9 cellular contexts compared by ENCODE assay signal in the genomic region with DNA sequence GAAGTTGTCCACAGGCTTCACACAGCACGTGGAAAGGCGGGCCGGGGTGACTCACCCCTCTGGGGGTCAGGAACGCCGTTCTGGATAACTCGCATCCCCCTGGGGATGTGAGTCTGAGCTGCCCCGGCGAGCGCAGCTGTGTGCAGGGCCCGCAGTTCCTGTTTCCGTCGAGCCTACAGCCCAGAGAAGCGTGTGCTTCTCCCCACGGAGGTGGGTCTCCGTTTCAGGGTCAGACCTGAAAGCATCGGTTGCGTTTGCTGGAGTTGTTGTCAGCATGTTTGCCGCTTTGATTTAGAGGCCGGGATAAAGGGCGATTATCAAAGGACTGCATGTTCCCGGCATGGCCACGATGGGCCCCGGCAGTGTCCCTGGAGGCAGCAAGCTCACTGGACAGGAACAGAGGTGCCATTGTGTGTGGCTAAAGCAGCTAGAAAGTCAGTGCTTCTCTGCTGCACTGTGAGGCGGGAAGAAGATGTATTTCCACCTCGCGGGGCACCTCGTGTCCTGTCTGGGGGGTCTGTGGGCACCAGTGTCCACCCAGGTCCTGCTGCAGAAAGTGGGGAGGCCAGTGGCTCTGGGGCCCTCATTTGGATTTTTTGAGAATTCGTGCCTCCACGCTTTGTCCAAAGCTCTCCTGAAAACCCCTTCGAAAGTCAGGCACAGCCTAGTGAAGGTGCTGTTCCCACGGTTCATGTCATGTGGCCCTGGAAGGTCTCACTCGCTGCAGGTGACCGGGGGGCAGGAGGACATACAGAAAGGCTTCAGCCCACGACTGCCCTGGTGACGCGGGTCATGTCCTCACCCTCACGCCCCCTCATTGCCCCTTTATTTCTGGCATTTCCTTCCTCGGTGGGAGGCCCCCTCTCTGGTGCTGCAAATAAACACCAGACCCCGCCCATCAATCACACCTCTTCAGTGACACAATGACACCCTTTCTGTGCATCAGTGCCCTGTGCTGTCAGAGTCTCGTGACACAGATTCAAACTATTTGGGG. TPM values are rescaled to one million over a fixed set of nuclear protein-coding genes. Genes with fewer than 3 reads are reported as not detected.
DNase-seq lines count a peak whose midpoint lies in the region; ATAC-seq and TF ChIP-seq lines count a peak whose summit lies in the region.
"Had no signal": no experiment of that assay in that cellular context is flagged by ENCODE, and none has a peak within 500 bp of the region (broad histone marks: within the 10 kb centered on the region; RNA-seq: fewer than 3 reads in every experiment).

No MANE protein-coding gene starts in this region.

- H3K9me3 Mint-ChIP-seq in activated B cell treated with CpG ODN at 0.5 μM for 24 hours = no peaks in the 10 kb centered on the region

- H4K20me1 ChIP-seq in hepatocyte (ENCODE audit: insufficient read depth, poor library complexity, severe bottlenecking) = no peaks in the 10 kb centered on the region

- H3K27ac Mint-ChIP-seq in activated B cell treated with CpG ODN at 0.5 μM for 24 hours = peak overlapping the region; percentile 98

- peak; percentile 73 for ATAC-seq in HG03045 (IDR thresholded peaks at IDR 0.05; ENCODE audit: unreplicated experiment)
- ATAC-seq in activated B cell treated with CpG ODN at 0.5 μM for 24 hours (ENCODE audit: low read depth) = peak; percentile 83
- ATAC-seq in foreskin keratinocyte = no peak

- H3K4me3 Mint-ChIP-seq in activated B cell treated with CpG ODN at 0.5 μM for 24 hours = peak overlapping the region; percentile 84

- intact Hi-C loops in activated B cell treated with CpG ODN at 0.5 μM for 24 hours (cut with micrococcal nuclease) = loop anchor here (1.0 to 2.0 kb wide), 6 partner anchors 10 to 210 kb away; a partner anchor contains a TSS

- no peaks in the 10 kb centered on the region for H3K36me3 ChIP-seq in hepatocyte (replicated peaks; ENCODE audit: insufficient read depth, low read depth)
- H3K36me3 ChIP-seq: ovary had no signal

- no peaks in the 10 kb centered on the region for H3K9me2 ChIP-seq in hepatocyte (replicated peaks; ENCODE audit: insufficient read depth)

- no peak overlapping the region for H3K4me3 ChIP-seq in hepatocyte
- H3K4me3 ChIP-seq: ovary had no signal

- H3K36me3 Mint-ChIP-seq in activated B cell treated with CpG ODN at 0.5 μM for 24 hours (ENCODE audit: low read depth) = no peaks in the 10 kb centered on the region

- H3K4me1 Mint-ChIP-seq in activated B cell treated with CpG ODN at 0.5 μM for 24 hours = peaks cover 79% of the 10 kb centered on the region

- H3K27me3 ChIP-seq in hepatocyte (no peaks in the 10 kb centered on the region), foreskin keratinocyte (peaks cover 9% of the 10 kb centered on the region)
- H3K27me3 ChIP-seq: ovary had no signal

- no peaks in the 10 kb centered on the region for H3K79me2 ChIP-seq in hepatocyte

- peaks cover 7% of the 10 kb centered on the region for H3K4me1 ChIP-seq in hepatocyte (ENCODE audit: insufficient read depth)
- no peaks in the 10 kb centered on the region for H3K4me1 ChIP-seq in foreskin keratinocyte

- no peaks in the 10 kb centered on the region for H3K27me3 Mint-ChIP-seq in activated B cell treated with CpG ODN at 0.5 μM for 24 hours

- TF ChIP-seq CTCF in activated B cell treated with CpG ODN at 0.5 μM for 24 hours (IDR thresholded peaks at IDR 0.05) (no peak), hepatocyte (IDR thresholded peaks at IDR 0.05; ENCODE audit: poor library complexity) (no peak), foreskin keratinocyte (conservative IDR thresholded peaks at IDR 0.05) (no peak)

- POLR2A ChIA-PET in activated B cell treated with CpG ODN at 0.5 μM for 24 hours (lab: Charles Lee) = interaction anchor here (0.6 to 8.9 kb wide), 22 partner anchors 8 to 507 kb away, joined by 3 to 373 read pairs (median 4); a partner anchor contains a TSS

- CTCF ChIA-PET in activated B cell treated with CpG ODN at 0.5 μM for 24 hours (lab: Charles Lee) = interaction anchor here (0.8 to 2.3 kb wide), 5 partner anchors 11 to 217 kb away, joined by 3 to 10 read pairs (median 7); a partner anchor contains a TSS

- no peaks in the 10 kb centered on the region for H3K9me3 ChIP-seq in hepatocyte (ENCODE audit: low read depth)
- H3K9me3 ChIP-seq: ovary had no signal

- H3K27ac ChIP-seq in hepatocyte (no peak overlapping the region), foreskin keratinocyte (no peak overlapping the region)
- H3K27ac ChIP-seq: ovary had no signal

- no peak overlapping the region for H3K4me2 ChIP-seq in hepatocyte

- H2AFZ ChIP-seq in hepatocyte = no peak overlapping the region

- peak; percentile 3 for DNase-seq in NCI-H1436 (lab: John Stamatoyannopoulos, UW)
- no peak for DNase-seq in NCI-H1436 treated with DMSO at 0.1 percent for 48 hours (lab: John Stamatoyannopoulos, UW)
- DNase-seq in activated B cell treated with CpG ODN at 0.5 μM for 24 hours = peak; percentile 78
- DNase-seq in kidney tubule cell (ENCODE audit: low spot score) = peak; percentile 79
- no peak for DNase-seq in hepatocyte (ENCODE audit: low spot score)
- DNase-seq in foreskin keratinocyte = no peak
- no peak for DNase-seq in mesenteric fat pad (ENCODE audit: low spot score)

- 72% methylated on average over 40 of the region's 40 CpGs for WGBS in hepatocyte (ENCODE audit: low lambda C conversion rate, missing lambda C conversion rate)

RNA-seq across cellular contexts. Expression of a gene that starts 27.4 kb away (rescaled TPM):
- total RNA-seq in activated B cell treated with CpG ODN at 0.5 μM for 24 hours (289 and 301 TPM in 2 replicates), hepatocyte (361 and 362 TPM in 2 replicates), foreskin keratinocyte (263 and 264 TPM in 2 replicates), mesenteric fat pad (179 TPM)
- polyA plus RNA-seq in hepatocyte (132 and 149 TPM in 2 replicates), foreskin keratinocyte (135 and 150 TPM in 2 replicates)

RNA-seq across cellular contexts. Expression of a gene that starts 49.1 kb away (rescaled TPM):
- total RNA-seq in activated B cell treated with CpG ODN at 0.5 μM for 24 hours (9.2 and 11.1 TPM in 2 replicates), hepatocyte (4.6 and 6.8 TPM in 2 replicates), foreskin keratinocyte (5.2 and 5.7 TPM in 2 replicates), mesenteric fat pad (4.8 TPM)
- polyA plus RNA-seq in hepatocyte (11.5 and 15.7 TPM in 2 replicates), foreskin keratinocyte (5.6 and 6.4 TPM in 2 replicates)

RNA-seq across cellular contexts. Expression of a gene that starts 49.4 kb away (rescaled TPM):
- total RNA-seq in activated B cell treated with CpG ODN at 0.5 μM for 24 hours = 65.5 and 68.7 TPM in 2 replicates
- 66.1 and 66.4 TPM in 2 replicates for total RNA-seq in hepatocyte
- 72.9 and 80.3 TPM in 2 replicates for polyA plus RNA-seq in hepatocyte
- 62.0 and 64.7 TPM in 2 replicates for total RNA-seq in foreskin keratinocyte
- 55.0 and 57.4 TPM in 2 replicates for polyA plus RNA-seq in foreskin keratinocyte
- total RNA-seq in mesenteric fat pad = 80.4 TPM

Comparison
In these comparisons a context has a peak if more than half of its experiments do, and no peak if none do; other contexts are left out.
1. DNase-seq: peak in NCI-H1436 (single experiment), activated B cell treated with CpG ODN at 0.5 μM for 24 hours (single experiment) and kidney tubule cell (single experiment); none in NCI-H1436 treated with DMSO at 0.1 percent for 48 hours (single experiment), hepatocyte (single experiment), foreskin keratinocyte (0 of 2) and mesenteric fat pad (single experiment).